8 cellular contexts compared by ENCODE assay signal in the genomic region with DNA sequence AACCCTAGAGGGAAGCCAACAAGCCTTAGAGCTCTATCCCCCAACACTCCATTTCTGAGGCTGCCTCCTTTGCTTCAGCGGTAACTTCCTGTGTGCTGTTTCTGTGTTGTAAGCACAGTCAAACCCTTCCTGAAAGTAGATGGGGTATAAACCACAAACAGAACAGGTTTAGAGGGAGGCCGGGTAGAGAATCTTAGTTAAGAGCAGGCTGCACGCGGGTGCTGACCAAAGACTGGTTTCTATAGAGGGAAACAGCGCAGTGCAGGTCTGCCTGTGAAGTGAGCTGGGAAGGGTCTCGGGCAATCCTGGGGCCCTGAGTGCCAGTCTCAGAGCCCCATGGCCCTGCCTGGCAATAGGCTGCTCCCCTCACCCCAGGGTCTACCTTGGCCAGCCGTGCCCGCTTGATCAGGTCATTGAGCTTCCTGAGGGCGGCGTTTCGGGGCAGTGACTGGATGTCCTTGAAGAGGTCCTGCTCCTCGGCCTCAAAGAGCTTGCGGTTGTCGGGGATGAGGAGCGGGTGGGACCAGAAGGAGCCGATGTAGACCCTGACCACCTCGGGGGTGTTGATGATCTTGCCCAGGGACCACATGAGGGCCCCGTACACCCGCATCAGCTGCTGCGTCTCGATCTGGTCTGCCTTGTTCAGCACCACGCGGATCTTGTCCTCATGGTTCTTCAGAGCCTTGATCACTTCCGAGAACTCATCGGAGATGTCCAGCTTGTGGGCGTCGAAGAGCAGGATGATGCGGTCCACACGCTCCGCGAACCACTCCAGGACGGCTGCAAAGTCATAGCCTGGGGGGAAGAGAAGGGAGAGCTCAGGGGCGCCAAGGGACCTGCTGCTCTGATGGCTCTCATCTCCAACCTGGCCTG. TPM values are rescaled to one million over a fixed set of nuclear protein-coding genes. Genes with fewer than 3 reads are reported as not detected.
DNase-seq lines count a peak whose midpoint lies in the region; ATAC-seq and TF ChIP-seq lines count a peak whose summit lies in the region.

No MANE protein-coding gene starts in this region.

- ATAC-seq in GM19035 (IDR thresholded peaks at IDR 0.05; ENCODE audit: unreplicated experiment) (peak; percentile 74), HG03103 (IDR thresholded peaks at IDR 0.05; ENCODE audit: low read depth, unreplicated experiment) (peak; percentile 61), right lobe of liver (peak in 1 of 4 donors; percentile 7)

- no peaks in the 10 kb centered on the region for H3K27me3 ChIP-seq in right lobe of liver

- peaks cover under 1 to 34% (median 18%) of the 10 kb centered on the region in 4 donors for H3K4me1 ChIP-seq in right lobe of liver

- peak overlapping the region in 2 of 3 donors; percentile 25 to 26 for H3K27ac ChIP-seq in right lobe of liver

- 74% methylated on average over 14 of the region's 33 CpGs for WGBS in right lobe of liver (ENCODE audit: insufficient coverage, low coverage, low lambda C conversion rate, missing lambda C conversion rate)

- TF ChIP-seq CTCF in right lobe of liver (IDR thresholded peaks at IDR 0.05): no peak

- DNase-seq in AML-193 (lab: John Stamatoyannopoulos, UW) (peak; percentile 90 to 91), T-helper 2 cell (peak in 4 of 5 experiments; percentile 36 to 97 (median 64)), right lobe of liver (no peak), NCI-H2171 treated with DMSO at 0.1 percent for 48 hours (lab: John Stamatoyannopoulos, UW) (no peak), NCI-H2081 treated with DMSO at 0.1 percent for 48 hours (lab: John Stamatoyannopoulos, UW) (no peak), NCI-H1436 (lab: John Stamatoyannopoulos, UW) (no peak)

- TF ChIP-seq POLR2A in right lobe of liver (IDR thresholded peaks at IDR 0.05): no peak

- no peak overlapping the region for H3K4me3 ChIP-seq in right lobe of liver

- peaks cover 0 to 8% (median 0%) of the 10 kb centered on the region in 4 donors for H3K36me3 ChIP-seq in right lobe of liver

- H3K9me3 ChIP-seq in right lobe of liver: no peaks in the 10 kb centered on the region

- intact Hi-C loops in right lobe of liver (cut with DNase I): no loop called here

RNA-seq across cellular contexts. Expression of a gene that starts 15.3 kb away (rescaled TPM):
- total RNA-seq in right lobe of liver: 1 to 10 TPM in 1 of 6 experiments, under 1 TPM in 5; 0.63 to 1.1 (median 0.99) TPM

RNA-seq across cellular contexts. Expression of a gene that starts 18.6 kb away (rescaled TPM):
- total RNA-seq in right lobe of liver: 10 to 100 TPM; 18.8 to 36.1 (median 26.3) TPM

RNA-seq across cellular contexts. Expression of a gene that starts 49.4 kb away (rescaled TPM):
- total RNA-seq in right lobe of liver: 10 to 100 TPM; 13.1 to 21.5 (median 17.0) TPM

RNA-seq across cellular contexts. Expression of a gene that starts 56.8 kb away (rescaled TPM):
- 10 to 100 TPM in 1 of 6 experiments, 1 to 10 TPM in 5; 3.4 to 14.7 (median 4.8) TPM for total RNA-seq in right lobe of liver

RNA-seq across cellular contexts. Expression of a gene that starts 57.2 kb away (rescaled TPM):
- 10 to 100 TPM; 26.4 to 42.9 (median 32.2) TPM for total RNA-seq in right lobe of liver

Comparison
In these comparisons a context has a peak if more than half of its experiments do, and no peak if none do; other contexts are left out.
1. DNase-seq: peak in AML-193 (2 of 2) and T-helper 2 cell (4 of 5); none in right lobe of liver (0 of 3), NCI-H2171 treated with DMSO at 0.1 percent for 48 hours (single experiment), NCI-H2081 treated with DMSO at 0.1 percent for 48 hours (single experiment) and NCI-H1436 (single experiment).